In genomic region chr19:39737351-39737750, GRCh38 we compare ENCODE assay signal across 17 cellular contexts. TPM values are rescaled to one million over a fixed set of nuclear protein-coding genes. Genes with fewer than 3 reads are reported as not detected.
DNase-seq lines count a peak whose midpoint lies in the region; ATAC-seq and TF ChIP-seq lines count a peak whose summit lies in the region.
"Had no signal": no experiment of that assay in that cellular context is flagged by ENCODE, and none has a peak within 500 bp of the region (broad histone marks: within the 10 kb centered on the region; RNA-seq: fewer than 3 reads in every experiment).

No MANE protein-coding gene starts in this region.

- CTCF ChIA-PET in Calu3 (lab: Charles Lee), result no interaction called here

- H3K36me3 Mint-ChIP-seq in activated naive CD4-positive, alpha-beta T cell treated with anti-CD3 and anti-CD28 coated beads, Interleukin-2, amount 50 U/mL, for 24 hours, result no peaks in the 10 kb centered on the region
- H3K36me3 Mint-ChIP-seq in T-helper 2 cell treated with Interferon-gamma antibody and Interleukin-4, amounts not matched to agents 5 μg/mL and 100 μg/mL, for 36 hours (ENCODE audit: low read depth), result no peaks in the 10 kb centered on the region
- no peaks in the 10 kb centered on the region for H3K36me3 Mint-ChIP-seq in natural killer cell treated with Interleukin-12 subunit alpha and Interleukin-12 subunit beta and Interleukin-15 and Interleukin-18, amount 100 ng/mL, for 72 hours
- no peaks in the 10 kb centered on the region for H3K36me3 Mint-ChIP-seq in Calu3 (ENCODE audit: insufficient read depth, unreplicated experiment)
- H3K36me3 Mint-ChIP-seq: CD4-positive, alpha-beta memory T cell had no signal

- intact Hi-C loops in Calu3 (cut with micrococcal nuclease; ENCODE audit: unreplicated experiment), result no loop called here

- no peaks in the 10 kb centered on the region for H3K9me3 Mint-ChIP-seq in activated naive CD4-positive, alpha-beta T cell treated with anti-CD3 and anti-CD28 coated beads, Interleukin-2, amount 50 U/mL, for 24 hours
- H3K9me3 Mint-ChIP-seq in T-helper 2 cell treated with Interferon-gamma antibody and Interleukin-4, amounts not matched to agents 5 μg/mL and 100 μg/mL, for 36 hours, result no peaks in the 10 kb centered on the region
- no peaks in the 10 kb centered on the region for H3K9me3 Mint-ChIP-seq in natural killer cell treated with Interleukin-12 subunit alpha and Interleukin-12 subunit beta and Interleukin-15 and Interleukin-18, amount 100 ng/mL, for 72 hours
- H3K9me3 Mint-ChIP-seq in Calu3 (ENCODE audit: low read depth, unreplicated experiment), result no peaks in the 10 kb centered on the region

- no peaks in the 10 kb centered on the region for H3K27me3 ChIP-seq in HL-60 (ENCODE audit: insufficient read depth, poor library complexity, severe bottlenecking)

- TF ChIP-seq CTCF in HL-60 (IDR thresholded peaks at IDR 0.05; ENCODE audit: insufficient read depth, low read length) (no peak), Calu3 (IDR thresholded peaks at IDR 0.05; ENCODE audit: unreplicated experiment) (no peak)

- H3K27ac Mint-ChIP-seq in activated naive CD4-positive, alpha-beta T cell treated with anti-CD3 and anti-CD28 coated beads, Interleukin-2, amount 50 U/mL, for 24 hours, result no peak overlapping the region
- no peak overlapping the region for H3K27ac Mint-ChIP-seq in T-helper 2 cell treated with Interferon-gamma antibody and Interleukin-4, amounts not matched to agents 5 μg/mL and 100 μg/mL, for 36 hours
- no peak overlapping the region for H3K27ac Mint-ChIP-seq in natural killer cell treated with Interleukin-12 subunit alpha and Interleukin-12 subunit beta and Interleukin-15 and Interleukin-18, amount 100 ng/mL, for 72 hours
- H3K27ac Mint-ChIP-seq in Calu3 (ENCODE audit: unreplicated experiment), result no peak overlapping the region
- H3K27ac Mint-ChIP-seq: B cell had no signal

- BruUV-seq in Calu3 (replicated peaks; lab: Mats Ljungman, UMichigan), result no TSS peak

- ATAC-seq in natural killer cell treated with Interleukin-12 subunit alpha and Interleukin-12 subunit beta and Interleukin-15 and Interleukin-18, amount 100 ng/mL, for 72 hours, result peak in 1 of 2 donors; percentile 44
- ATAC-seq in GM19328 (IDR thresholded peaks at IDR 0.05; ENCODE audit: unreplicated experiment), result no peak
- no peak for ATAC-seq in HG02970 (IDR thresholded peaks at IDR 0.05; ENCODE audit: low FRiP score, unreplicated experiment)

- no peak overlapping the region for H3K27ac ChIP-seq in HL-60 (replicated peaks)

- H3K4me1 Mint-ChIP-seq in activated naive CD4-positive, alpha-beta T cell treated with anti-CD3 and anti-CD28 coated beads, Interleukin-2, amount 50 U/mL, for 24 hours, result peaks cover 54% of the 10 kb centered on the region
- H3K4me1 Mint-ChIP-seq in T-helper 2 cell treated with Interferon-gamma antibody and Interleukin-4, amounts not matched to agents 5 μg/mL and 100 μg/mL, for 36 hours (ENCODE audit: low read depth), result peaks cover 27% of the 10 kb centered on the region
- no peaks in the 10 kb centered on the region for H3K4me1 Mint-ChIP-seq in natural killer cell treated with Interleukin-12 subunit alpha and Interleukin-12 subunit beta and Interleukin-15 and Interleukin-18, amount 100 ng/mL, for 72 hours (ENCODE audit: low read depth in 2 of 2)
- H3K4me1 Mint-ChIP-seq in Calu3 (ENCODE audit: low read depth, unreplicated experiment), result no peaks in the 10 kb centered on the region
- H3K4me1 Mint-ChIP-seq: B cell had no signal

- H3K4me3 ChIP-seq in HL-60 (replicated peaks; ENCODE audit: insufficient read depth, low read length), result peak overlapping the region; percentile 8

- H3K27me3 Mint-ChIP-seq in activated naive CD4-positive, alpha-beta T cell treated with anti-CD3 and anti-CD28 coated beads, Interleukin-2, amount 50 U/mL, for 24 hours, result no peaks in the 10 kb centered on the region
- H3K27me3 Mint-ChIP-seq in T-helper 2 cell treated with Interferon-gamma antibody and Interleukin-4, amounts not matched to agents 5 μg/mL and 100 μg/mL, for 36 hours (ENCODE audit: low read depth), result no peaks in the 10 kb centered on the region
- peaks cover 29 to 42% of the 10 kb centered on the region in 2 donors for H3K27me3 Mint-ChIP-seq in natural killer cell treated with Interleukin-12 subunit alpha and Interleukin-12 subunit beta and Interleukin-15 and Interleukin-18, amount 100 ng/mL, for 72 hours
- H3K27me3 Mint-ChIP-seq in Calu3 (ENCODE audit: unreplicated experiment), result peaks cover 92% of the 10 kb centered on the region

- no peak for DNase-seq in activated naive CD4-positive, alpha-beta T cell treated with anti-CD3 and anti-CD28 coated beads, Interleukin-2, amount 50 U/mL, for 16 hours
- DNase-seq in HL-60 (ENCODE audit: low read depth in 1 of 2, low spot score in 1 of 2) (no peak), Calu3 (no peak)
- DNase-seq in T-helper 2 cell treated with Interferon-gamma antibody and Interleukin-4, amounts not matched to agents 5 μg/mL and 100 μg/mL, for 36 hours (ENCODE audit: low spot score), result peak; percentile 15
- no peak for DNase-seq in natural killer cell treated with Interleukin-12 subunit alpha and Interleukin-12 subunit beta and Interleukin-15 and Interleukin-18, amount 100 ng/mL, for 72 hours (ENCODE audit: low spot score)
- DNase-seq: CD4-positive, alpha-beta memory T cell; H7; NCI-H1417; NCI-H2029; NCI-H2171 treated with DMSO at 0.1 percent for 48 hours; NCI-H774; SHP77 treated with DMSO at 0.1 percent for 48 hours had no signal

- H3K4me3 Mint-ChIP-seq in activated naive CD4-positive, alpha-beta T cell treated with anti-CD3 and anti-CD28 coated beads, Interleukin-2, amount 50 U/mL, for 24 hours, result peak overlapping the region; percentile 24
- no peak overlapping the region for H3K4me3 Mint-ChIP-seq in T-helper 2 cell treated with Interferon-gamma antibody and Interleukin-4, amounts not matched to agents 5 μg/mL and 100 μg/mL, for 36 hours
- H3K4me3 Mint-ChIP-seq in natural killer cell treated with Interleukin-12 subunit alpha and Interleukin-12 subunit beta and Interleukin-15 and Interleukin-18, amount 100 ng/mL, for 72 hours, result peak overlapping the region; percentile 61
- H3K4me3 Mint-ChIP-seq in Calu3 (ENCODE audit: low read depth, unreplicated experiment), result no peak overlapping the region
- H3K4me3 Mint-ChIP-seq: B cell had no signal

RNA-seq across cellular contexts. Expression of gene CLC, which starts 0.5 kb away (rescaled TPM):
- total RNA-seq in natural killer cell treated with Interleukin-12 subunit alpha and Interleukin-12 subunit beta and Interleukin-15 and Interleukin-18, amount 100 ng/mL, for 72 hours, result 10 to 100 TPM in 1 of 2 donors, under 1 TPM in 1; 0.64 to 19.2 TPM
- not detected in 2 replicates for total RNA-seq in Calu3 (2022)
- total RNA-seq: B cell, H7, NCI-H460 had no signal

RNA-seq across cellular contexts. Expression of gene LGALS14, which starts 33.1 kb away (rescaled TPM):
- not detected for total RNA-seq in natural killer cell treated with Interleukin-12 subunit alpha and Interleukin-12 subunit beta and Interleukin-15 and Interleukin-18, amount 100 ng/mL, for 72 hours
- total RNA-seq in Calu3 (2022), result not detected in 2 replicates
- total RNA-seq: B cell; CD4-positive, alpha-beta memory T cell; H7; NCI-H460 had no signal

RNA-seq across cellular contexts. Expression of gene LEUTX, which starts 41.3 kb away (rescaled TPM):
- total RNA-seq in natural killer cell treated with Interleukin-12 subunit alpha and Interleukin-12 subunit beta and Interleukin-15 and Interleukin-18, amount 100 ng/mL, for 72 hours, result not detected
- total RNA-seq in Calu3 (2022), result not detected in 2 replicates
- total RNA-seq: B cell; CD4-positive, alpha-beta memory T cell; H7; NCI-H460 had no signal

Comparison
In these comparisons a context has a peak if more than half of its experiments do, and no peak if none do; other contexts are left out.
1. H3K4me3 Mint-ChIP-seq: peak in activated naive CD4-positive, alpha-beta T cell treated with anti-CD3 and anti-CD28 coated beads, Interleukin-2, amount 50 U/mL, for 24 hours (single experiment) and natural killer cell treated with Interleukin-12 subunit alpha and Interleukin-12 subunit beta and Interleukin-15 and Interleukin-18, amount 100 ng/mL, for 72 hours (single experiment); none in T-helper 2 cell treated with Interferon-gamma antibody and Interleukin-4, amounts not matched to agents 5 μg/mL and 100 μg/mL, for 36 hours (single experiment) and Calu3 (single experiment).